Comparison of ENCODE assay signal across 8 cellular contexts in the genomic region with DNA sequence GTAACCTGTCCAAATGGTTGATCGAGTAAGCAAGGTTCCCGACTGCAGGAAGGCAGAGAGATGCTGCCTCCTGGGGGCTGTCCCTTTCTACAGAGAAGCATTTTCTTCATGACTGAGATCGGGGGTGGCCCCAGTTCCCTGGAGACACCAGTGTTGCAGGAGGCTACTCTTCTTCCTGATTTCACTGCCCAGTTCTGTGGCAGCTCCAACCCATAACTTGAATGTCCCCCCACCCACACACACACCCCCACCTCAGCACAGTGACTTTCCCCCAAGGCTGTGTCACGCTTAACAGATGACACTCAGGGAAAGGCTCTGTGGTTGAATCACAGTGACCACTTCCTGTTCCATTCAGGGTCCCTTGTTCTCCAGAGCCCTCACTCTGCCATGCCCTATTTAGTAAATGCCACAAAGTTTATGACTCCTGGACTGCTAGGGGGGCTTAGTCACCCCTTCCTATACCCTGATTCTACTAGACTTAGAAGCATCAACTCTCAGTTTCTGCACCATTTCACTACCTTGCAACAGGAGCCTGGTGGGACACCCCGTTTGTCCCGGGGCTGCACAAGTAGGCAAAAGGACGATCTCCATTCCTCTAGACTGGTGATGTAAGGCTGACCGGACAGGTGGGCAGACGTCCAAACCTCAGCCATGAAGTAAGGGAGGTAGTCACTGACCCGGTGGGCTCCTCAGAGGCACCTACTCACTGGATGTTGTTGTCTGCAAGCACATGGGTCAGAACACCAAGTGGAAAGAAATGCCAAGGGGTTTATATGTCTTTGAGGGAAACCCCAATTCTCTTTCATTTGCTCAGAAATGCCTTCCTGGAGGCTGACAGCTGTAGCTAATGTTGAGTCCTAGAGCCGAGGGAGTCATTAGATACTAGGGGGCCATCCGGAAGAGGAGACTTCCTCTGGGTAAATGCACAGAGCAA. TPM values are rescaled to one million over a fixed set of nuclear protein-coding genes. Genes with fewer than 3 reads are reported as not detected.
DNase-seq lines count a peak whose midpoint lies in the region; ATAC-seq, FAIRE-seq and TF ChIP-seq lines count a peak whose summit lies in the region.

No MANE protein-coding gene starts in this region.

- no TSS peak for BruUV-seq in A673 (replicated peaks; lab: Mats Ljungman, UMichigan)

- intact Hi-C loops in A673 (cut with micrococcal nuclease; ENCODE audit: unreplicated experiment): loop anchor here (2.0 kb wide), 1 partner anchor 37 kb away; no protein-coding TSS in a partner anchor

- H3K27ac ChIP-seq in A673 (ENCODE audit: low read depth, low read length, poor library complexity, severe bottlenecking) (peak overlapping the region; percentile 76), RWPE2 (ENCODE audit: poor library complexity, severe bottlenecking) (peak overlapping the region; percentile 33), keratinocyte (ENCODE audit: control insufficient read depth, insufficient read depth, low read length) (no peak overlapping the region)

- dilution Hi-C loops in keratinocyte (cut with MboI; ENCODE audit: extremely low pct_ligation_motif_present, low sequenced_read_pairs): no loop called here

- H3K4me2 ChIP-seq in keratinocyte (ENCODE audit: control insufficient read depth, extremely low read depth, insufficient read depth, low read depth, low read length): peak overlapping the region; percentile 35

- H3K4me3 ChIP-seq in A673 (ENCODE audit: low read depth, low read length, poor library complexity, severe bottlenecking) (peak overlapping the region; percentile 13), RWPE2 (ENCODE audit: severe bottlenecking) (no peak overlapping the region), keratinocyte (ENCODE audit: control insufficient read depth in 2 of 3, extremely low read depth in 1 of 3, insufficient read depth in 2 of 3, low read depth in 1 of 3, low read length in 3 of 3) (no peak overlapping the region)

- H3K36me3 ChIP-seq in A673 (ENCODE audit: insufficient read depth, low read length, poor library complexity, severe bottlenecking) (no peaks in the 10 kb centered on the region), RWPE2 (ENCODE audit: low read depth) (no peaks in the 10 kb centered on the region), keratinocyte (ENCODE audit: control insufficient read depth in 2 of 2, extremely low read depth in 1 of 2, insufficient read depth in 2 of 2, low read length in 2 of 2) (no peaks in the 10 kb centered on the region)

- H4K20me1 ChIP-seq in keratinocyte (ENCODE audit: control insufficient read depth, extremely low read depth, insufficient read depth, low read length): no peaks in the 10 kb centered on the region

- H3K27me3 ChIP-seq in A673 (replicated peaks; ENCODE audit: insufficient read depth, low read depth, low read length, poor library complexity): no peaks in the 10 kb centered on the region
- H3K27me3 ChIP-seq in RWPE2 (ENCODE audit: insufficient read depth, poor library complexity, severe bottlenecking): no peaks in the 10 kb centered on the region
- H3K27me3 ChIP-seq in keratinocyte (ENCODE audit: control insufficient read depth, extremely low read depth, insufficient read depth, low read length): no peaks in the 10 kb centered on the region

- no peaks in the 10 kb centered on the region for H3K79me2 ChIP-seq in keratinocyte (ENCODE audit: control insufficient read depth, insufficient read depth, low read length)

- H3K4me1 ChIP-seq in A673 (ENCODE audit: insufficient read depth, low read length, poor library complexity, severe bottlenecking): peaks cover 47% of the 10 kb centered on the region
- H3K4me1 ChIP-seq in RWPE2 (ENCODE audit: insufficient read depth, poor library complexity, severe bottlenecking): peaks cover 8% of the 10 kb centered on the region
- peaks cover 9% of the 10 kb centered on the region for H3K4me1 ChIP-seq in keratinocyte (ENCODE audit: control insufficient read depth, extremely low read depth, insufficient read depth, low read length)

- H3K9me3 ChIP-seq in A673 (ENCODE audit: low read depth, low read length, poor library complexity, severe bottlenecking) (no peaks in the 10 kb centered on the region), RWPE2 (ENCODE audit: severe bottlenecking) (no peaks in the 10 kb centered on the region), keratinocyte (ENCODE audit: control insufficient read depth, low read depth, low read length) (no peaks in the 10 kb centered on the region)

- TF ChIP-seq CTCF in A673 (conservative IDR thresholded peaks at IDR 0.05; ENCODE audit: low read depth, low read length) (peak; percentile 54), RWPE2 (IDR thresholded peaks at IDR 0.05; ENCODE audit: poor library complexity, severe bottlenecking) (peak; percentile 33), keratinocyte (optimal IDR thresholded peaks at IDR 0.05 in 1 of 3, IDR thresholded peaks at IDR 0.05 in 1 of 3, conservative IDR thresholded peaks at IDR 0.05 in 1 of 3; ENCODE audit: extremely low read depth in 1 of 3, insufficient read depth in 2 of 3, low read length in 3 of 3) (peak; percentile 15 to 56 (median 32))

- H3K9me1 ChIP-seq in keratinocyte (ENCODE audit: control insufficient read depth, extremely low read depth, insufficient read depth, low read length): no peaks in the 10 kb centered on the region

- peak; percentile 68 for FAIRE-seq in keratinocyte (lab: Jason Lieb, UNC)

- CTCF ChIA-PET in A673 (lab: Charles Lee): interaction anchor here (0.7 kb wide), 1 partner anchor 88 kb away, joined by 4 read pairs; no protein-coding TSS in a partner anchor

- H2AFZ ChIP-seq in keratinocyte (ENCODE audit: control insufficient read depth, low read length): no peak overlapping the region

- POLR2A ChIA-PET in A673 (lab: Charles Lee; ENCODE audit: low non-redundant PET): interaction anchor here (0.6 kb wide), 1 partner anchor 290 kb away, joined by 5 read pairs; no protein-coding TSS in a partner anchor

- ATAC-seq in GM18868 (IDR thresholded peaks at IDR 0.05; ENCODE audit: unreplicated experiment) (peak; percentile 87), HG03064 (IDR thresholded peaks at IDR 0.05; ENCODE audit: low read depth, unreplicated experiment) (peak; percentile 75), RWPE2 (ENCODE audit: low read depth) (peak; percentile 62)

- DNase-seq in A673 (ENCODE audit: low spot score) (peak; percentile 89), RWPE2 (ENCODE audit: low spot score) (no peak), keratinocyte (ENCODE audit: low read depth, low spot score) (no peak), COLO829 (ENCODE audit: low spot score) (no peak)
- DNase-seq in activated naive CD4-positive, alpha-beta T cell treated with Interleukin-2 at 50 U/mL for 16 hours: peak; percentile 78
- peak; percentile 83 for DNase-seq in stimulated activated CD8-positive, alpha-beta memory T cell treated with anti-CD3 and anti-CD28 coated beads, Interleukin-4, amount 100 ng/mL, for 48 hours

- H3K9ac ChIP-seq in keratinocyte (ENCODE audit: control insufficient read depth, extremely low read depth, insufficient read depth, low read length): no peak overlapping the region

RNA-seq across cellular contexts. Expression of a gene that starts 31.3 kb away (rescaled TPM):
- 107 TPM in 2 replicates for total RNA-seq in A673 (2021)
- 6.2 to 16.3 TPM (median 12.2 TPM) in 3 replicates for polyA plus RNA-seq in keratinocyte
- 76.4 TPM for polyA plus RNA-seq in keratinocyte (2011; ENCODE audit: low read depth)
- polyA plus RNA-seq in keratinocyte (2011; cell fraction: cytosol; rRNA removed): 6.2 and 9.8 TPM in 2 replicates
- 9.5 and 17.2 TPM in 2 replicates for polyA plus RNA-seq in keratinocyte (2011; cell fraction: nucleus; rRNA removed)
- polyA plus RNA-seq in keratinocyte (2012; ENCODE audit: low replicate concordance): 15.1 and 21.7 TPM in 2 replicates
- polyA minus RNA-seq in keratinocyte: 1.8 to 8.1 TPM (median 2.2 TPM) in 3 replicates
- 6.1 TPM for polyA minus RNA-seq in keratinocyte (2011; cell fraction: cytosol; rRNA and poly(A)+ RNA removed)
- 4.3 and 7.1 TPM in 2 replicates for polyA minus RNA-seq in keratinocyte (2011; cell fraction: nucleus; rRNA and poly(A)+ RNA removed)

RNA-seq across cellular contexts. Expression of a gene that starts 38.5 kb away (rescaled TPM):
- 23.2 and 29.3 TPM in 2 replicates for total RNA-seq in A673 (2021)
- polyA plus RNA-seq in keratinocyte: 38.0 to 55.5 TPM (median 49.6 TPM) in 3 replicates
- 22.8 TPM for polyA plus RNA-seq in keratinocyte (2011; ENCODE audit: low read depth)
- polyA plus RNA-seq in keratinocyte (2011; cell fraction: cytosol; rRNA removed): 41.9 and 45.2 TPM in 2 replicates
- 50.2 and 50.3 TPM in 2 replicates for polyA plus RNA-seq in keratinocyte (2011; cell fraction: nucleus; rRNA removed)
- 33.6 and 62.0 TPM in 2 replicates for polyA plus RNA-seq in keratinocyte (2012; ENCODE audit: low replicate concordance)
- 95.1 to 130 TPM (median 126 TPM) in 3 replicates for polyA minus RNA-seq in keratinocyte
- polyA minus RNA-seq in keratinocyte (2011; cell fraction: cytosol; rRNA and poly(A)+ RNA removed): 115 TPM
- polyA minus RNA-seq in keratinocyte (2011; cell fraction: nucleus; rRNA and poly(A)+ RNA removed): 42.7 and 55.8 TPM in 2 replicates

Comparison
In these comparisons a context has a peak if more than half of its experiments do, and no peak if none do; other contexts are left out.
1. DNase-seq: peak in A673 (single experiment), activated naive CD4-positive, alpha-beta T cell treated with Interleukin-2 at 50 U/mL for 16 hours (single experiment) and stimulated activated CD8-positive, alpha-beta memory T cell treated with anti-CD3 and anti-CD28 coated beads, Interleukin-4, amount 100 ng/mL, for 48 hours (single experiment); none in RWPE2 (single experiment), keratinocyte (single experiment) and COLO829 (single experiment).
2. Peak in every context shown above with its lines, with median percentiles within 50 percentile points of each other: CTCF ChIP-seq and ATAC-seq.